ENCODE assay signal across 12 cellular contexts in genomic region chr16:24024971-24025370, GRCh38.
A peak's percentile ranks its signal among the peaks of the same experiment; 100 is the strongest.
DNase-seq lines count a peak whose midpoint lies in the region; ATAC-seq and TF ChIP-seq lines count a peak whose summit lies in the region.
"Had no signal": no experiment of that assay in that cellular context is flagged by ENCODE, and none has a peak within 500 bp of the region (broad histone marks: within the 10 kb centered on the region; RNA-seq: fewer than 3 reads in every experiment).

No MANE protein-coding gene starts in this region.

- H3K9ac ChIP-seq in BLaER1, result no peak overlapping the region

- H3K36me3 ChIP-seq in BLaER1 (no peaks in the 10 kb centered on the region), HEK293 (ENCODE audit: control insufficient read depth in 2 of 2, insufficient read depth in 1 of 2, low read length in 2 of 2) (no peaks in the 10 kb centered on the region)
- H3K36me3 ChIP-seq: BE2C had no signal

- H3K27me3 ChIP-seq in BLaER1, result no peaks in the 10 kb centered on the region
- H3K27me3 ChIP-seq: BE2C had no signal

- DNase-seq in stimulated activated effector memory CD8-positive, alpha-beta T cell treated with anti-CD3 and anti-CD28 coated beads, Interleukin-12 subunit alpha, Interleukin-12 subunit beta, amount 100 ng/mL, for 72 hours (ENCODE audit: low spot score in 2 of 2), result no peak
- DNase-seq in stimulated activated CD4-positive, alpha-beta T cell treated with anti-CD3 and anti-CD28 coated beads, Interleukin-1b, Interleukin-23, amount 100 ng/mL, for 48 hours, result no peak
- DNase-seq in MCF 10A (ENCODE audit: unreplicated experiment), result no peak
- DNase-seq: BE2C, DMS53, GOT3, H9 had no signal

- 0 out of 2 replicates have a peak overlapping the region, but pooled peaks have one; percentile 12 for H3K4me2 ChIP-seq in BLaER1

- CTCF ChIA-PET in HEK293 (lab: Yijun Ruan, JAX), result interaction anchor here (0.6 to 2.2 kb wide), 3 partner anchors 15 to 1211 kb away, joined by 3 to 6 read pairs (median 3); no protein-coding TSS in a partner anchor
- CTCF ChIA-PET in MCF 10A (lab: Yijun Ruan, JAX), result interaction anchor here (1.0 to 2.6 kb wide), 4 partner anchors 12 to 479 kb away, joined by 3 to 12 read pairs (median 4); no protein-coding TSS in a partner anchor

- POLR2A ChIA-PET in HEK293 (lab: Yijun Ruan, JAX), result no interaction called here
- POLR2A ChIA-PET in MCF 10A (lab: Yijun Ruan, JAX), result no interaction called here

- no peak for TF ChIP-seq CTCF in HEK293 (tag by site-specific recombination; IDR thresholded peaks at IDR 0.05)
- no peak for TF ChIP-seq CTCF in MCF 10A (IDR thresholded peaks at IDR 0.05; ENCODE audit: unreplicated experiment)

- intact Hi-C loops in MCF 10A (cut with micrococcal nuclease), result no loop called here

- peaks cover 39% of the 10 kb centered on the region for H3K4me1 Mint-ChIP-seq in activated T-helper 17 cell treated with anti-CD3 and anti-CD28 coated beads, Interleukin-2, amount 50 U/mL, for 72 hours
- peaks cover 53% of the 10 kb centered on the region for H3K4me1 Mint-ChIP-seq in stimulated activated effector memory CD8-positive, alpha-beta T cell treated with anti-CD3 and anti-CD28 coated beads, Interleukin-12 subunit alpha, Interleukin-12 subunit beta, amount 100 ng/mL, for 72 hours
- no peaks in the 10 kb centered on the region for H3K4me1 Mint-ChIP-seq in MCF 10A (ENCODE audit: insufficient read depth, unreplicated experiment)

- ATAC-seq in activated T-helper 17 cell treated with anti-CD3 and anti-CD28 coated beads, Interleukin-2, amount 50 U/mL, for 72 hours (replicated peaks), result no peak
- ATAC-seq in stimulated activated effector memory CD8-positive, alpha-beta T cell treated with anti-CD3 and anti-CD28 coated beads, Interleukin-12 subunit alpha, Interleukin-12 subunit beta, amount 100 ng/mL, for 72 hours, result no peak
- ATAC-seq in HG02885 (IDR thresholded peaks at IDR 0.05; ENCODE audit: poor library complexity, unreplicated experiment), result no peak
- ATAC-seq: HepG2 had no signal

- no peaks in the 10 kb centered on the region for H3K9me3 Mint-ChIP-seq in activated T-helper 17 cell treated with anti-CD3 and anti-CD28 coated beads, Interleukin-2, amount 50 U/mL, for 72 hours
- no peaks in the 10 kb centered on the region for H3K9me3 Mint-ChIP-seq in stimulated activated effector memory CD8-positive, alpha-beta T cell treated with anti-CD3 and anti-CD28 coated beads, Interleukin-12 subunit alpha, Interleukin-12 subunit beta, amount 100 ng/mL, for 72 hours
- no peaks in the 10 kb centered on the region for H3K9me3 Mint-ChIP-seq in MCF 10A (ENCODE audit: unreplicated experiment)
- H3K9me3 Mint-ChIP-seq: H9 had no signal

- no TSS peak for BruUV-seq in MCF 10A (replicated peaks; lab: Mats Ljungman, UMichigan)

- H3K4me3 ChIP-seq in BLaER1 (no peak overlapping the region), HEK293 (ENCODE audit: low read depth, low read length) (no peak overlapping the region)

- 0 out of 2 replicates have a peak, but pooled peaks cover 5% of the 10 kb centered on the region for H3K9me3 ChIP-seq in BLaER1
- H3K9me3 ChIP-seq in HEK293 (ENCODE audit: control insufficient read depth, insufficient read depth, low read depth, low read length), result no peaks in the 10 kb centered on the region
- H3K9me3 ChIP-seq: BE2C had no signal

- H3K4me1 ChIP-seq in BLaER1 (peaks cover 30% of the 10 kb centered on the region), HEK293 (ENCODE audit: control insufficient read depth, insufficient read depth, low read length) (no peaks in the 10 kb centered on the region)
- H3K4me1 ChIP-seq: BE2C had no signal

- H3K27ac Mint-ChIP-seq in activated T-helper 17 cell treated with anti-CD3 and anti-CD28 coated beads, Interleukin-2, amount 50 U/mL, for 72 hours, result peak overlapping the region; percentile 70
- H3K27ac Mint-ChIP-seq in stimulated activated effector memory CD8-positive, alpha-beta T cell treated with anti-CD3 and anti-CD28 coated beads, Interleukin-12 subunit alpha, Interleukin-12 subunit beta, amount 100 ng/mL, for 72 hours, result peak overlapping the region; percentile 64
- H3K27ac Mint-ChIP-seq in MCF 10A (ENCODE audit: low read depth, unreplicated experiment), result no peak overlapping the region
- H3K27ac Mint-ChIP-seq: H9 had no signal

- H3K36me3 Mint-ChIP-seq in activated T-helper 17 cell treated with anti-CD3 and anti-CD28 coated beads, Interleukin-2, amount 50 U/mL, for 72 hours (ENCODE audit: low read depth), result no peaks in the 10 kb centered on the region
- peaks cover 8% of the 10 kb centered on the region for H3K36me3 Mint-ChIP-seq in stimulated activated effector memory CD8-positive, alpha-beta T cell treated with anti-CD3 and anti-CD28 coated beads, Interleukin-12 subunit alpha, Interleukin-12 subunit beta, amount 100 ng/mL, for 72 hours
- H3K36me3 Mint-ChIP-seq in MCF 10A (ENCODE audit: insufficient read depth, unreplicated experiment), result no peaks in the 10 kb centered on the region

- no peaks in the 10 kb centered on the region for H3K27me3 Mint-ChIP-seq in activated T-helper 17 cell treated with anti-CD3 and anti-CD28 coated beads, Interleukin-2, amount 50 U/mL, for 72 hours
- H3K27me3 Mint-ChIP-seq in MCF 10A (ENCODE audit: insufficient read depth, unreplicated experiment), result peaks cover 81% of the 10 kb centered on the region

- H3K4me3 Mint-ChIP-seq in activated T-helper 17 cell treated with anti-CD3 and anti-CD28 coated beads, Interleukin-2, amount 50 U/mL, for 72 hours, result no peak overlapping the region
- no peak overlapping the region for H3K4me3 Mint-ChIP-seq in stimulated activated effector memory CD8-positive, alpha-beta T cell treated with anti-CD3 and anti-CD28 coated beads, Interleukin-12 subunit alpha, Interleukin-12 subunit beta, amount 100 ng/mL, for 72 hours
- no peak overlapping the region for H3K4me3 Mint-ChIP-seq in MCF 10A (ENCODE audit: unreplicated experiment)
- H3K4me3 Mint-ChIP-seq: H9 had no signal

- H3K27ac ChIP-seq in BLaER1 (no peak overlapping the region), HEK293 (ENCODE audit: extremely low read depth, low read depth, low read length) (no peak overlapping the region)

- H4K20me1 ChIP-seq in BLaER1, result no peaks in the 10 kb centered on the region

TF ChIP-seq in HEK293, 187 proteins besides CTCF, POLR2A, EP300 and RAD21:
- TF ChIP-seq ZSCAN30 (tag by site-specific recombination; IDR thresholded peaks at IDR 0.05) (no peak), ZNF449 (tag by site-specific recombination; IDR thresholded peaks at IDR 0.05) (peak; percentile 65; the same call in 1 of the 2 replicates), ZNF837 (tag by site-specific recombination; IDR thresholded peaks at IDR 0.05) (no peak)
